ENCODE assay signal across 11 cellular contexts in the genomic region with DNA sequence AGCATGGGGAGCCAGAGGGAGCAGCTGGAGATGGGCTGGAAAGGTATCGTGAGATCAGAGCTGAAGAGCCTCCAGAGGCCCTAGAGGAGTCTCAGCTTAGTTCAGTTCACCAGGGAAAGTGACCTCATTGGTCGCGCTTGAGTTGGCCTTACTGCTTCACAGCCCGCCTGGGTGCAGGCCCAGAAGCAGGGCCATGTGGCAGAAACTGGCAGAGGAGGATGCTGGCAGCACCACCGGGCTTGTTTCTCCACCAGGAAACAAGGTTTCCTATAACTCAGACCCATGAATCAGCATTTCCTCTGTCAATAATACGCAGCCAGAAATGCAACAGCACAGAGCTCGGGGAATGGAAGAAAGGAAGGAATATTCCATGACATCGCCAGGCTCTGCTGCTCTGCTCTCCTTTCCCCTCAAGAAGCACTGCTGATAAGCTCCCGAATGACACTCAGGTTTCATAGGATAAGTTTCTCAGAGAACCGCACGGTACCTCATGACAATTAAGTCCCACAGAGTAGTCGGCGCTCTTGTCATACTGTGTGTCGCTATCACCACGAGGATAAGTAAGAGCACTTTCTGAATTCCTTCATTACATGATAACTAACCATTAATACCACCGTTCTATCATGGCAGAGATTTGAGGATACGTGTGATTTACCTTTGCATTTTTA.
A peak's percentile ranks its signal among the peaks of the same experiment; 100 is the strongest.
DNase-seq lines count a peak whose midpoint lies in the region; ATAC-seq lines count a peak whose summit lies in the region.
"Had no signal": no experiment of that assay in that cellular context is flagged by ENCODE, and none has a peak within 500 bp of the region (broad histone marks: within the 10 kb centered on the region; RNA-seq: fewer than 3 reads in every experiment).

No MANE protein-coding gene starts in this region.

- H3K4me3 ChIP-seq in aorta (ENCODE audit: low read length in 2 of 2): no peak overlapping the region

- no peaks in the 10 kb centered on the region for H3K9me3 ChIP-seq in aorta (ENCODE audit: control insufficient read depth, low read length)

- 50 to 57% methylated on average over 17 of the region's 17 CpGs for WGBS in aorta, 2 donors

- ATAC-seq in activated naive CD8-positive, alpha-beta T cell treated with anti-CD3 and anti-CD28 coated beads, Interleukin-2, amount 10 ng/mL, durations not matched to agents 7 days and 5 days (ENCODE audit: low read depth): peak; percentile 45
- peak; percentile 76 for ATAC-seq in aorta (ENCODE audit: low FRiP score)
- ATAC-seq in activated T-cell treated with anti-CD3 and anti-CD28 coated beads, Interleukin-2, amount 50 U/mL, for 4 hours: no peak

- H3K27ac ChIP-seq in aorta (ENCODE audit: low read depth in 1 of 2, low read length in 2 of 2): peak overlapping the region in 1 of 2 donors; percentile 58
- H3K27ac ChIP-seq: epithelial cell of prostate had no signal

- peaks cover 12% of the 10 kb centered on the region for H3K9me3 Mint-ChIP-seq in activated naive CD8-positive, alpha-beta T cell treated with anti-CD3 and anti-CD28 coated beads, Interleukin-2, amount 10 ng/mL, durations not matched to agents 7 days and 5 days
- H3K9me3 Mint-ChIP-seq in activated naive CD8-positive, alpha-beta T cell treated with anti-CD3 and anti-CD28 coated beads for 36 hours: peaks cover 10% of the 10 kb centered on the region
- peaks cover 8% of the 10 kb centered on the region for H3K9me3 Mint-ChIP-seq in activated T-helper 1 cell treated with anti-CD3 and anti-CD28 coated beads, Interleukin-12 subunit alpha, Interleukin-12 subunit beta, Interleukin-2, Interleukin-4 antibody, amounts not matched to agents 30 ng/mL and 10 ng/mL and 1 ng/mL, durations not matched to agents 14 hours and 24 hours and 36 hours
- H3K9me3 Mint-ChIP-seq in activated T-cell treated with anti-CD3 and anti-CD28 coated beads, Interleukin-2, amount 50 U/mL, for 4 hours: no peaks in the 10 kb centered on the region

- no peak overlapping the region for H3K27ac Mint-ChIP-seq in activated naive CD8-positive, alpha-beta T cell treated with anti-CD3 and anti-CD28 coated beads, Interleukin-2, amount 10 ng/mL, durations not matched to agents 7 days and 5 days
- H3K27ac Mint-ChIP-seq in activated naive CD8-positive, alpha-beta T cell treated with anti-CD3 and anti-CD28 coated beads for 36 hours: no peak overlapping the region
- H3K27ac Mint-ChIP-seq in activated T-helper 1 cell treated with anti-CD3 and anti-CD28 coated beads, Interleukin-12 subunit alpha, Interleukin-12 subunit beta, Interleukin-2, Interleukin-4 antibody, amounts not matched to agents 30 ng/mL and 10 ng/mL and 1 ng/mL, durations not matched to agents 14 hours and 24 hours and 36 hours: peak overlapping the region; percentile 42

- H3K36me3 ChIP-seq in aorta (ENCODE audit: control insufficient read depth in 1 of 2, insufficient read depth in 2 of 2, low read length in 1 of 2): no peaks in the 10 kb centered on the region

- DNase-seq in activated naive CD8-positive, alpha-beta T cell treated with anti-CD3 and anti-CD28 coated beads, Interleukin-2, amount 10 ng/mL, durations not matched to agents 7 days and 5 days: no peak
- DNase-seq in activated naive CD8-positive, alpha-beta T cell treated with anti-CD3 and anti-CD28 coated beads for 36 hours: no peak
- no peak for DNase-seq in activated T-helper 1 cell treated with anti-CD3 and anti-CD28 coated beads, Interleukin-12 subunit alpha, Interleukin-12 subunit beta, Interleukin-2, Interleukin-4 antibody, amounts not matched to agents 30 ng/mL and 10 ng/mL and 1 ng/mL, durations not matched to agents 14 hours and 24 hours and 36 hours (ENCODE audit: low spot score)
- DNase-seq in inferior parietal cortex (ENCODE audit: extremely low spot score): peak; percentile 22
- peak; percentile 79 to 83 for DNase-seq in aorta
- no peak for DNase-seq in NCI-H1417 treated with DMSO at 0.1 percent for 48 hours (lab: John Stamatoyannopoulos, UW)
- DNase-seq in ureter (ENCODE audit: low spot score): no peak
- no peak for DNase-seq in activated T-cell treated with anti-CD3 and anti-CD28 coated beads, Interleukin-2, amount 50 U/mL, for 4 hours
- DNase-seq: activated effector memory CD4-positive, alpha-beta T cell treated with Interleukin-2 at 50 U/mL for 16 hours; KG1 had no signal

- no peaks in the 10 kb centered on the region for H3K27me3 ChIP-seq in aorta (ENCODE audit: control insufficient read depth in 1 of 2, insufficient read depth in 2 of 2, low read length in 1 of 2)

- POLR2A ChIA-PET in activated naive CD8-positive, alpha-beta T cell treated with anti-CD3 and anti-CD28 coated beads, Interleukin-2, amount 10 ng/mL, durations not matched to agents 7 days and 5 days (lab: Charles Lee): no interaction called here

- H3K4me1 ChIP-seq in aorta (ENCODE audit: control insufficient read depth in 1 of 2, insufficient read depth in 2 of 2, low read length in 2 of 2): no peaks in the 10 kb centered on the region

- no peaks in the 10 kb centered on the region for H3K27me3 Mint-ChIP-seq in activated naive CD8-positive, alpha-beta T cell treated with anti-CD3 and anti-CD28 coated beads, Interleukin-2, amount 10 ng/mL, durations not matched to agents 7 days and 5 days
- H3K27me3 Mint-ChIP-seq in activated naive CD8-positive, alpha-beta T cell treated with anti-CD3 and anti-CD28 coated beads for 36 hours: no peaks in the 10 kb centered on the region
- H3K27me3 Mint-ChIP-seq in activated T-helper 1 cell treated with anti-CD3 and anti-CD28 coated beads, Interleukin-12 subunit alpha, Interleukin-12 subunit beta, Interleukin-2, Interleukin-4 antibody, amounts not matched to agents 30 ng/mL and 10 ng/mL and 1 ng/mL, durations not matched to agents 14 hours and 24 hours and 36 hours (ENCODE audit: insufficient read depth): peaks cover 2% of the 10 kb centered on the region
- no peaks in the 10 kb centered on the region for H3K27me3 Mint-ChIP-seq in activated T-cell treated with anti-CD3 and anti-CD28 coated beads, Interleukin-2, amount 50 U/mL, for 4 hours (ENCODE audit: low read depth)

- intact Hi-C loops in activated T-helper 1 cell treated with anti-CD3 and anti-CD28 coated beads, Interleukin-12 subunit alpha, Interleukin-12 subunit beta, Interleukin-2, Interleukin-4 antibody, amounts not matched to agents 30 ng/mL and 10 ng/mL and 1 ng/mL, durations not matched to agents 14 hours and 24 hours and 36 hours (cut with micrococcal nuclease): no loop called here
- intact Hi-C loops in aorta (cut with DNase I): no loop called here

- H3K36me3 Mint-ChIP-seq in activated naive CD8-positive, alpha-beta T cell treated with anti-CD3 and anti-CD28 coated beads, Interleukin-2, amount 10 ng/mL, durations not matched to agents 7 days and 5 days: peaks cover 35% of the 10 kb centered on the region
- peaks cover 3% of the 10 kb centered on the region for H3K36me3 Mint-ChIP-seq in activated naive CD8-positive, alpha-beta T cell treated with anti-CD3 and anti-CD28 coated beads for 36 hours
- peaks cover 15% of the 10 kb centered on the region for H3K36me3 Mint-ChIP-seq in activated T-helper 1 cell treated with anti-CD3 and anti-CD28 coated beads, Interleukin-12 subunit alpha, Interleukin-12 subunit beta, Interleukin-2, Interleukin-4 antibody, amounts not matched to agents 30 ng/mL and 10 ng/mL and 1 ng/mL, durations not matched to agents 14 hours and 24 hours and 36 hours (ENCODE audit: low read depth)
- no peaks in the 10 kb centered on the region for H3K36me3 Mint-ChIP-seq in activated T-cell treated with anti-CD3 and anti-CD28 coated beads, Interleukin-2, amount 50 U/mL, for 4 hours (ENCODE audit: insufficient read depth)

- H3K4me1 Mint-ChIP-seq in activated naive CD8-positive, alpha-beta T cell treated with anti-CD3 and anti-CD28 coated beads, Interleukin-2, amount 10 ng/mL, durations not matched to agents 7 days and 5 days: peaks cover 20% of the 10 kb centered on the region
- H3K4me1 Mint-ChIP-seq in activated naive CD8-positive, alpha-beta T cell treated with anti-CD3 and anti-CD28 coated beads for 36 hours: peaks cover 25% of the 10 kb centered on the region
- H3K4me1 Mint-ChIP-seq in activated T-helper 1 cell treated with anti-CD3 and anti-CD28 coated beads, Interleukin-12 subunit alpha, Interleukin-12 subunit beta, Interleukin-2, Interleukin-4 antibody, amounts not matched to agents 30 ng/mL and 10 ng/mL and 1 ng/mL, durations not matched to agents 14 hours and 24 hours and 36 hours (ENCODE audit: low read depth): peaks cover 55% of the 10 kb centered on the region
- peaks cover 19% of the 10 kb centered on the region for H3K4me1 Mint-ChIP-seq in activated T-cell treated with anti-CD3 and anti-CD28 coated beads, Interleukin-2, amount 50 U/mL, for 4 hours (ENCODE audit: low read depth)

- H3K4me3 Mint-ChIP-seq in activated naive CD8-positive, alpha-beta T cell treated with anti-CD3 and anti-CD28 coated beads, Interleukin-2, amount 10 ng/mL, durations not matched to agents 7 days and 5 days: no peak overlapping the region
- no peak overlapping the region for H3K4me3 Mint-ChIP-seq in activated naive CD8-positive, alpha-beta T cell treated with anti-CD3 and anti-CD28 coated beads for 36 hours
- no peak overlapping the region for H3K4me3 Mint-ChIP-seq in activated T-helper 1 cell treated with anti-CD3 and anti-CD28 coated beads, Interleukin-12 subunit alpha, Interleukin-12 subunit beta, Interleukin-2, Interleukin-4 antibody, amounts not matched to agents 30 ng/mL and 10 ng/mL and 1 ng/mL, durations not matched to agents 14 hours and 24 hours and 36 hours
- H3K4me3 Mint-ChIP-seq in activated T-cell treated with anti-CD3 and anti-CD28 coated beads, Interleukin-2, amount 50 U/mL, for 4 hours: no peak overlapping the region

Comparison
In these comparisons a context has a peak if more than half of its experiments do, and no peak if none do; other contexts are left out.
1. ATAC-seq: peak in activated naive CD8-positive, alpha-beta T cell treated with anti-CD3 and anti-CD28 coated beads, Interleukin-2, amount 10 ng/mL, durations not matched to agents 7 days and 5 days (single experiment) and aorta (single experiment); none in activated T-cell treated with anti-CD3 and anti-CD28 coated beads, Interleukin-2, amount 50 U/mL, for 4 hours (0 of 2).
2. DNase-seq: peak in inferior parietal cortex (single experiment) and aorta (2 of 2); none in activated naive CD8-positive, alpha-beta T cell treated with anti-CD3 and anti-CD28 coated beads, Interleukin-2, amount 10 ng/mL, durations not matched to agents 7 days and 5 days (single experiment), activated naive CD8-positive, alpha-beta T cell treated with anti-CD3 and anti-CD28 coated beads for 36 hours (single experiment), activated T-helper 1 cell treated with anti-CD3 and anti-CD28 coated beads, Interleukin-12 subunit alpha, Interleukin-12 subunit beta, Interleukin-2, Interleukin-4 antibody, amounts not matched to agents 30 ng/mL and 10 ng/mL and 1 ng/mL, durations not matched to agents 14 hours and 24 hours and 36 hours (single experiment), NCI-H1417 treated with DMSO at 0.1 percent for 48 hours (single experiment), ureter (single experiment) and activated T-cell treated with anti-CD3 and anti-CD28 coated beads, Interleukin-2, amount 50 U/mL, for 4 hours (single experiment).